ENCODE assay signal across 8 cellular contexts in the genomic region with DNA sequence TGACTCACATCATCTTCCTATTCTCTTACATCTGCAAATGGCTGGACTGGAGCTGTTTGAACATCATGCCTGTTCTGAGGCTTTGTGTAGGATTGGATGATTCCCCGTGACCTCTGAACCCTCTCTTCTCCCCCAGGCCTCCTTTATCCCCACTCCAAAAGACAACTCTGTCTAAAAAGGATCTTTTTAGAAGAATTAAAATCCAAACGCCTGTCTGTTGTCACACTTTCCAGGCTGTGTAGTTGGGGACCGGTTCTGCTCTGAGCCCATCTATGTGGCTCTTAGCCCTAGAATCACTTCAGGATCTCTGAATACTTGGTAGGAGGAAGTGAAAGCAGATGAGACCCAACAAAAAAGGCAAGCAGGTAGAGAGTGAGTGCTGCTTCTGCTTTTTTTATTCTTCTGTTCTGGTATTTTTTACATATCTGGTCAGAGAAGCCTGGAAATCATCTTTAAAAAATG. TPM values are rescaled to one million over a fixed set of nuclear protein-coding genes. Genes with fewer than 3 reads are reported as not detected.
DNase-seq lines count a peak whose midpoint lies in the region; ATAC-seq and TF ChIP-seq lines count a peak whose summit lies in the region.

No MANE protein-coding gene starts in this region.

- TF ChIP-seq POLR2A in esophagus muscularis mucosa (IDR thresholded peaks at IDR 0.05; ENCODE audit: low read depth), result no peak
- no peak for TF ChIP-seq POLR2A in uterus (IDR thresholded peaks at IDR 0.05)

- TF ChIP-seq CTCF in esophagus muscularis mucosa (IDR thresholded peaks at IDR 0.05) (no peak), uterus (IDR thresholded peaks at IDR 0.05) (no peak)

- 85% methylated on average over 3 of the region's 3 CpGs for WGBS in esophagus muscularis mucosa

- DNase-seq in NOMO-1 treated with dmso at 0.1 percent for 144 hours (lab: John Stamatoyannopoulos, UW; ENCODE audit: unreplicated experiment) (peak; percentile 71), esophagus muscularis mucosa (ENCODE audit: extremely low spot score) (no peak), COLO829 (ENCODE audit: low spot score) (no peak), NCI-H774 (lab: John Stamatoyannopoulos, UW) (no peak), uterus (no peak)

- H3K4me3 ChIP-seq in mononuclear cell (ENCODE audit: low read length), result peak overlapping the region; percentile 37
- peak overlapping the region in 1 of 4 donors; percentile 33 for H3K4me3 ChIP-seq in esophagus muscularis mucosa
- no peak overlapping the region for H3K4me3 ChIP-seq in uterus

- peak; percentile 78 for ATAC-seq in GM18868 (IDR thresholded peaks at IDR 0.05; ENCODE audit: unreplicated experiment)
- ATAC-seq in HG02759 (IDR thresholded peaks at IDR 0.05; ENCODE audit: unreplicated experiment), result peak; percentile 73

- no peak for TF ChIP-seq EP300 in esophagus muscularis mucosa (IDR thresholded peaks at IDR 0.05)

- H3K36me3 ChIP-seq in esophagus muscularis mucosa (no peaks in the 10 kb centered on the region), uterus (no peaks in the 10 kb centered on the region)

- H3K27ac ChIP-seq in esophagus muscularis mucosa (replicated peaks in 1 of 4) (no peak overlapping the region), uterus (no peak overlapping the region)

- intact Hi-C loops in esophagus muscularis mucosa (cut with DNase I), result loop anchor here (10.0 kb wide), 1 partner anchor 189 kb away; a partner anchor contains a TSS
- intact Hi-C loops in uterus (cut with DNase I; ENCODE audit: low total_unique reads), result no loop called here

- peaks cover 4% of the 10 kb centered on the region for H3K9me3 ChIP-seq in mononuclear cell (ENCODE audit: low read depth, low read length)
- peaks cover 0 to 11% (median 0%) of the 10 kb centered on the region in 4 donors for H3K9me3 ChIP-seq in esophagus muscularis mucosa
- H3K9me3 ChIP-seq in uterus, result peaks cover 0 to 5% of the 10 kb centered on the region in 2 donors

- peaks cover 56% of the 10 kb centered on the region for H3K4me1 ChIP-seq in mononuclear cell (ENCODE audit: insufficient read depth, low read length)
- no peaks in the 10 kb centered on the region for H3K4me1 ChIP-seq in esophagus muscularis mucosa
- no peaks in the 10 kb centered on the region for H3K4me1 ChIP-seq in uterus

- H3K27me3 ChIP-seq in mononuclear cell (ENCODE audit: insufficient read depth, low read length) (no peaks in the 10 kb centered on the region), esophagus muscularis mucosa (no peaks in the 10 kb centered on the region), uterus (no peaks in the 10 kb centered on the region)

RNA-seq across cellular contexts. Expression of a gene that starts 0.6 kb away (rescaled TPM):
- total RNA-seq in mononuclear cell (96.6 TPM), esophagus muscularis mucosa (1 to 10 TPM in 2 of 4 donors, under 1 TPM in 1, not detected in 1; 0.65 to 2.5 (median 2.5) TPM), uterus (1 to 10 TPM in 1 of 4 donors, under 1 TPM in 2, not detected in 1; 0.77 to 1.1 (median 0.97) TPM)

RNA-seq across cellular contexts. Expression of a gene that starts 6.3 kb away (rescaled TPM):
- total RNA-seq in mononuclear cell (68.1 TPM), esophagus muscularis mucosa (10 to 100 TPM; 14.5 to 24.9 (median 18.8) TPM), uterus (10 to 100 TPM; 10.5 to 77.9 (median 23.8) TPM)

Comparison
In these comparisons a context has a peak if more than half of its experiments do, and no peak if none do; other contexts are left out.
1. RNA of a gene that starts 0.6 kb away (total RNA-seq): 96.6 TPM in mononuclear cell (single experiment); 0.65 to 2.5 TPM in esophagus muscularis mucosa and 0.77 to 1.1 TPM in uterus; every median in the first group is over 10 times any median in the second.